Comparison of ENCODE assay signal across 8 cellular contexts in the genomic region with DNA sequence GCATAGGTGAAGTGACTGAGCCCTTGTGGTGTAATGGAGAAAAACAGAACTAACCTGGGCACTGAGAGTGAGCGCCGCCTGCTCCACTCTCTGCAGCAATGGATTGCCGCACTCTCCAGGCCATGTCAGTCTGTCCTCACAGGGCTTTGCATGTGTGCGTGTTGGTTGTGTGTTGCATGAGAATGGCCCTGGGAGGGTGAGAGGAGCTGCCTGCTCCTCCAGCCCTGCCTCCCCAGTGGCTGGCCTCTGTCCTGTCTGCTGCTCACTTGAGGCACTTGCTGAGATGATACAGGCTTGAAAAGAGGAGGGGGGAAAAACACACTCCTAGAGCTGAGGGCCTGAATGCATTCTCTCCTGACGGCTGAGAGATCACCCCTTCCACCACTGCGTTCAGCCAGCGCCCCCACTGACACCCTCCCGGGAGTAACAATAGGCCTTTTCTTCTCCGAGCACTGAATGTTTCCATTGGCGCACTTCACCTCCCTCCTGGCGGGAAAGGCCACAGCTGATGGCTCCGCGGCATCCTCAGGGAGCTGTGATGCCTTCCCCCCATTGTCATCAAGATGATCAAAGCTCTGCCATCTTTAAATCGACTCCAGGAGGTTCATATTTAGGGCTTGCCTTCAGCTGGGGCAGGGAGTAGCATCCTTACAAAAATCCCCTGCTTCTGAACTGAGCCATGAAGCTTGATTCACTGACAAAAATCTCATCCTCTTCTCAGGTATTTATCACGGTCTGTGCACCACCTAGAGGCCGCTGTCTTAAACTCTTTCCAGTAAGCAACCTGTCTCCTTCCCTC. TPM values are rescaled to one million over a fixed set of nuclear protein-coding genes. Genes with fewer than 3 reads are reported as not detected.
DNase-seq lines count a peak whose midpoint lies in the region; ATAC-seq lines count a peak whose summit lies in the region.

No MANE protein-coding gene starts in this region.

- ATAC-seq in GM19455 (IDR thresholded peaks at IDR 0.05; ENCODE audit: unreplicated experiment) (peak; percentile 56), left lobe of liver (peak; percentile 91), HG03521 (IDR thresholded peaks at IDR 0.05; ENCODE audit: unreplicated experiment) (no peak)
- peak; percentile 73 for ATAC-seq in stimulated activated naive CD8-positive, alpha-beta T cell treated with anti-CD3 and anti-CD28 coated beads, Interleukin-15, amount 100 ng/mL, for 72 hours

- no peaks in the 10 kb centered on the region for H3K36me3 ChIP-seq in SJCRH30

- H3K4me3 Mint-ChIP-seq in stimulated activated naive CD8-positive, alpha-beta T cell treated with anti-CD3 and anti-CD28 coated beads, Interleukin-15, amount 100 ng/mL, for 72 hours, result no peak overlapping the region

- H3K9me3 Mint-ChIP-seq in stimulated activated naive CD8-positive, alpha-beta T cell treated with anti-CD3 and anti-CD28 coated beads, Interleukin-15, amount 100 ng/mL, for 72 hours, result no peaks in the 10 kb centered on the region

- DNase-seq in COLO829 (ENCODE audit: low spot score), result peak; percentile 55
- peak; percentile 86 to 89 for DNase-seq in Kasumi-1 (lab: John Stamatoyannopoulos, UW)
- peak; percentile 61 to 81 for DNase-seq in SJCRH30
- peak; percentile 55 for DNase-seq in left lobe of liver (ENCODE audit: low spot score)
- DNase-seq in stimulated activated naive CD8-positive, alpha-beta T cell treated with anti-CD3 and anti-CD28 coated beads, Interleukin-15, amount 100 ng/mL, for 72 hours, result peak; percentile 21 to 31

- H3K27ac ChIP-seq in SJCRH30 (no peak overlapping the region), cingulate gyrus (ENCODE audit: low read depth, low read length) (peak overlapping the region; percentile 50)

- H3K9me3 ChIP-seq in SJCRH30 (replicated peaks), result no peaks in the 10 kb centered on the region

- H3K27ac Mint-ChIP-seq in stimulated activated naive CD8-positive, alpha-beta T cell treated with anti-CD3 and anti-CD28 coated beads, Interleukin-15, amount 100 ng/mL, for 72 hours, result no peak overlapping the region

- peaks cover 55% of the 10 kb centered on the region for H3K27me3 Mint-ChIP-seq in stimulated activated naive CD8-positive, alpha-beta T cell treated with anti-CD3 and anti-CD28 coated beads, Interleukin-15, amount 100 ng/mL, for 72 hours

- H3K4me3 ChIP-seq in SJCRH30, result peak overlapping the region; percentile 14

- no peaks in the 10 kb centered on the region for H3K27me3 ChIP-seq in SJCRH30

- H3K4me1 ChIP-seq in SJCRH30, result peaks cover 18% of the 10 kb centered on the region

- H3K4me1 Mint-ChIP-seq in stimulated activated naive CD8-positive, alpha-beta T cell treated with anti-CD3 and anti-CD28 coated beads, Interleukin-15, amount 100 ng/mL, for 72 hours, result peaks cover 18% of the 10 kb centered on the region

RNA-seq across cellular contexts. Expression of gene DAPL1, which starts 49.9 kb away (rescaled TPM):
- not detected in 2 replicates for total RNA-seq in SJCRH30 (2014; rRNA removed; shearing (Covaris generic))
- total RNA-seq in left lobe of liver, result not detected

Comparison
In these comparisons a context has a peak if more than half of its experiments do, and no peak if none do; other contexts are left out.
1. DNase-seq: peak in every context shown above with its lines; median percentile 88 in Kasumi-1; 71 in SJCRH30; 55 in COLO829; 55 in left lobe of liver; 26 in stimulated activated naive CD8-positive, alpha-beta T cell treated with anti-CD3 and anti-CD28 coated beads, Interleukin-15, amount 100 ng/mL, for 72 hours.